Comparison of ENCODE assay signal across 20 cellular contexts in genomic region chr2:232076736-232077135, GRCh38.
"Had no signal": no experiment of that assay in that cellular context is flagged by ENCODE, and none has a peak within 500 bp of the region (broad histone marks: within the 10 kb centered on the region; RNA-seq: fewer than 3 reads in every experiment).

No MANE protein-coding gene starts in this region.

- H3K27ac ChIP-seq: coronary artery, heart right ventricle, left ventricle myocardium inferior, skin epidermis, thyroid gland, vagina, VCaP had no signal

- H3K4me3 ChIP-seq: coronary artery, heart right ventricle, left ventricle myocardium inferior, skin epidermis, thyroid gland, vagina had no signal

- DNase-seq: activated CD4-positive, alpha-beta T cell treated with anti-CD3 and anti-CD28 coated beads for 36 hours; activated CD8-positive, alpha-beta memory T cell treated with anti-CD3 and anti-CD28 coated beads, Interleukin-2, amount 50 U/mL, for 4 hours; activated CD8-positive, alpha-beta T cell treated with anti-CD3 and anti-CD28 coated beads for 36 hours; activated gamma-delta T cell treated with Interleukin-2 at 50 U/mL for 16 hours; activated naive CD8-positive, alpha-beta T cell treated with anti-CD3 and anti-CD28 coated beads, Interleukin-2, amount 10 ng/mL, durations not matched to agents 7 days and 5 days; activated T-cell treated with anti-CD3 and anti-CD28 coated beads, Interleukin-2, amount 50 U/mL, for 72 hours; aorta; effector CD8-positive, alpha-beta T cell; foreskin melanocyte; heart right ventricle; kidney; left ventricle myocardium inferior; T-cell; T1000; thyroid gland had no signal

- H3K36me3 ChIP-seq: heart right ventricle, left ventricle myocardium inferior, thyroid gland, vagina had no signal

- H3K9me3 Mint-ChIP-seq: activated naive CD8-positive, alpha-beta T cell treated with anti-CD3 and anti-CD28 coated beads, Interleukin-2, amount 10 ng/mL, durations not matched to agents 7 days and 5 days had no signal

- H3K27ac Mint-ChIP-seq: activated CD4-positive, alpha-beta T cell treated with anti-CD3 and anti-CD28 coated beads for 36 hours; activated CD8-positive, alpha-beta T cell treated with anti-CD3 and anti-CD28 coated beads for 36 hours; activated naive CD8-positive, alpha-beta T cell treated with anti-CD3 and anti-CD28 coated beads, Interleukin-2, amount 10 ng/mL, durations not matched to agents 7 days and 5 days; T-cell had no signal

- H3K27me3 ChIP-seq: heart right ventricle, thyroid gland, vagina had no signal

- H3K27me3 Mint-ChIP-seq: activated CD4-positive, alpha-beta T cell treated with anti-CD3 and anti-CD28 coated beads for 36 hours; activated CD8-positive, alpha-beta T cell treated with anti-CD3 and anti-CD28 coated beads for 36 hours; activated naive CD8-positive, alpha-beta T cell treated with anti-CD3 and anti-CD28 coated beads, Interleukin-2, amount 10 ng/mL, durations not matched to agents 7 days and 5 days; T-cell had no signal

- H3K9me3 ChIP-seq: heart right ventricle, left ventricle myocardium inferior, thyroid gland, vagina had no signal

- ATAC-seq: activated CD4-positive, alpha-beta T cell treated with anti-CD3 and anti-CD28 coated beads for 36 hours; activated CD8-positive, alpha-beta T cell treated with anti-CD3 and anti-CD28 coated beads for 36 hours; activated T-cell treated with anti-CD3 and anti-CD28 coated beads, Interleukin-2, amount 50 U/mL, for 72 hours; heart right ventricle; T-cell had no signal

- H3K4me1 Mint-ChIP-seq: neural crest cell had no signal

- H3K4me3 Mint-ChIP-seq: activated CD4-positive, alpha-beta T cell treated with anti-CD3 and anti-CD28 coated beads for 36 hours; activated CD8-positive, alpha-beta T cell treated with anti-CD3 and anti-CD28 coated beads for 36 hours; activated naive CD8-positive, alpha-beta T cell treated with anti-CD3 and anti-CD28 coated beads, Interleukin-2, amount 10 ng/mL, durations not matched to agents 7 days and 5 days; activated T-cell treated with anti-CD3 and anti-CD28 coated beads, Interleukin-2, amount 50 U/mL, for 72 hours; neural crest cell; T-cell had no signal
